Comparison of ENCODE assay signal across 9 cellular contexts in genomic region chr6:36638579-36638978, GRCh38. TPM values are rescaled to one million over a fixed set of nuclear protein-coding genes. Genes with fewer than 3 reads are reported as not detected.
"Had no signal": no experiment of that assay in that cellular context is flagged by ENCODE, and none has a peak within 500 bp of the region (broad histone marks: within the 10 kb centered on the region; RNA-seq: fewer than 3 reads in every experiment).

No MANE protein-coding gene starts in this region.

- H3K9me3 Mint-ChIP-seq: H9 had no signal

- H3K27ac ChIP-seq: GM23248, KMS-11 had no signal

- H3K4me2 ChIP-seq: KMS-11 had no signal

- DNase-seq: GM23248, H9, HCEC 1CT, KBM-7 had no signal

- H3K9ac ChIP-seq: GM23248, KMS-11 had no signal

- H3K4me3 Mint-ChIP-seq: H9 had no signal

- H3K4me3 ChIP-seq: GM23248 had no signal

- H2AFZ ChIP-seq: GM23248 had no signal

- FAIRE-seq: H1, H54, HTR-8/SVneo had no signal

RNA-seq across cellular contexts. Expression of gene RAB44, which starts 59.0 kb away (rescaled TPM):
- total RNA-seq: GM23248, H1, H9, HT-29 had no signal
- polyA plus RNA-seq: GM23248 had no signal
